ENCODE assay signal across 1 cellular context in the genomic region with DNA sequence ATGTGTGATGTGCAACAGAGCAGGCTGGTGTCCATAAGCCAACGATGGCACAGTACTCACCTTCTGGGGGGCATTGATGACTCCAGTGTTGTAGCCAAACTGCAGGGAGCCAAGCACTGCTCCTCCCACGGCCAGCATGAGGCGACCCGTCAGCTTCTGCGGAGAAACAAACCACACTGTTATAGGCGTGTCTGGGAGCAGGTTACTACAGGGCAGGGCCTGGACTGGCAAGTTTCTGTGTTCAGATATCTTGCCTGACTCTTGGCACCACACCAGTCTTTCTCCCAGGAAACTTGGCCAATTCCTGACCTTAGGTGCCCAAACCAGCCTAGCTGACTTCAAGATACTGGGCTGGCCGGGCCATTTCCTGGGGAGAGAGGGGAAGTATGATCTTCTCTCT.
TF ChIP-seq lines count a peak whose summit lies in the region.

No MANE protein-coding gene starts in this region.

TF ChIP-seq in GM12878, 131 proteins besides CTCF, POLR2A, EP300 and RAD21 (continued from another document):
- TF ChIP-seq, protein P1, sequence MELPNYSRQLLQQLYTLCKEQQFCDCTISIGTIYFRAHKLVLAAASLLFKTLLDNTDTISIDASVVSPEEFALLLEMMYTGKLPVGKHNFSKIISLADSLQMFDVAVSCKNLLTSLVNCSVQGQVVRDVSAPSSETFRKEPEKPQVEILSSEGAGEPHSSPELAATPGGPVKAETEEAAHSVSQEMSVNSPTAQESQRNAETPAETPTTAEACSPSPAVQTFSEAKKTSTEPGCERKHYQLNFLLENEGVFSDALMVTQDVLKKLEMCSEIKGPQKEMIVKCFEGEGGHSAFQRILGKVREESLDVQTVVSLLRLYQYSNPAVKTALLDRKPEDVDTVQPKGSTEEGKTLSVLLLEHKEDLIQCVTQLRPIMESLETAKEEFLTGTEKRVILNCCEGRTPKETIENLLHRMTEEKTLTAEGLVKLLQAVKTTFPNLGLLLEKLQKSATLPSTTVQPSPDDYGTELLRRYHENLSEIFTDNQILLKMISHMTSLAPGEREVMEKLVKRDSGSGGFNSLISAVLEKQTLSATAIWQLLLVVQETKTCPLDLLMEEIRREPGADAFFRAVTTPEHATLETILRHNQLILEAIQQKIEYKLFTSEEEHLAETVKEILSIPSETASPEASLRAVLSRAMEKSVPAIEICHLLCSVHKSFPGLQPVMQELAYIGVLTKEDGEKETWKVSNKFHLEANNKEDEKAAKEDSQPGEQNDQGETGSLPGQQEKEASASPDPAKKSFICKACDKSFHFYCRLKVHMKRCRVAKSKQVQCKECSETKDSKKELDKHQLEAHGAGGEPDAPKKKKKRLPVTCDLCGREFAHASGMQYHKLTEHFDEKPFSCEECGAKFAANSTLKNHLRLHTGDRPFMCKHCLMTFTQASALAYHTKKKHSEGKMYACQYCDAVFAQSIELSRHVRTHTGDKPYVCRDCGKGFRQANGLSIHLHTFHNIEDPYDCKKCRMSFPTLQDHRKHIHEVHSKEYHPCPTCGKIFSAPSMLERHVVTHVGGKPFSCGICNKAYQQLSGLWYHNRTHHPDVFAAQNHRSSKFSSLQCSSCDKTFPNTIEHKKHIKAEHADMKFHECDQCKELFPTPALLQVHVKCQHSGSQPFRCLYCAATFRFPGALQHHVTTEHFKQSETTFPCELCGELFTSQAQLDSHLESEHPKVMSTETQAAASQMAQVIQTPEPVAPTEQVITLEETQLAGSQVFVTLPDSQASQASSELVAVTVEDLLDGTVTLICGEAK (IDR thresholded peaks at IDR 0.05; ENCODE audit: borderline replicate concordance), result no peak
- TF ChIP-seq NR2C1 (IDR thresholded peaks at IDR 0.05) (no peak), FOS (IDR thresholded peaks at IDR 0.05; ENCODE audit: borderline replicate concordance, extremely low read depth, insufficient read length) (no peak)
